19 cellular contexts compared by ENCODE assay signal in the genomic region with DNA sequence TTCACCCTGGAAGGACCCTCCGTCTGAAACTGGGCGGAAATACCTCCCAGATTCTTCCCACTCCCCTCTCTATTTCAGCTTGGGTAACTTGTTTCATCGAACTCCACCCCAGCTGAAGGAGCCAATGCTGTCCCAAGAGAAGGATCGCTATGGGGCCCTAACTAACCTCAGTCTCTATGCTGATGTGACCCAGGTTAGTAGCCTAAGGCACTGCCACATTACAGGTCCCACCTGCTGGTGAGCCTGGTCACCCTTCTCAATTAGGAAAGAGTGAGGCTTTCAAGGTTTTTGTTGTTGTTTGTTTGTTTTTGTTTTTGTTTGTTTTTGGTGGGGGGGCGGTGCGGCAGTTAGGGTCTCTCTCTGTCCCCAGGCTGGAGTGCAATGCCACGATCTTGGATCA.
"Had no signal": no experiment of that assay in that cellular context is flagged by ENCODE, and none has a peak within 500 bp of the region (broad histone marks: within the 10 kb centered on the region; RNA-seq: fewer than 3 reads in every experiment).

No MANE protein-coding gene starts in this region.

- H3K36me3 ChIP-seq: gastroesophageal sphincter, heart right ventricle, left lung, tibial artery, vagina had no signal

- DNase-seq: activated CD4-positive, alpha-beta T cell treated with anti-CD3 and anti-CD28 coated beads, Interleukin-2, amount 50 U/mL, for 4 hours; activated naive CD4-positive, alpha-beta T cell treated with anti-CD3 and anti-CD28 coated beads, Interleukin-2, amount 10 ng/mL, durations not matched to agents 7 days and 5 days; activated T-cell treated with anti-CD3 and anti-CD28 coated beads, Interleukin-2, amount 50 U/mL, for 24 hours; heart right ventricle; kidney; left lung; mammary epithelial cell; naive thymus-derived CD4-positive, alpha-beta T cell; nucleus accumbens; posterior cingulate gyrus; stimulated activated CD4-positive, alpha-beta T cell treated with anti-CD3 and anti-CD28 coated beads, Interleukin-15, amount 100 ng/mL, for 24 hours; stimulated activated CD4-positive, alpha-beta T cell treated with anti-CD3 and anti-CD28 coated beads, Interleukin-4, amount 100 ng/mL, for 1 hour; stimulated activated naive B cell treated with anti-CD40 and anti-IgM and Interleukin-4, amounts not matched to agents 10 μg/mL and 1 μg/mL and 100 μg/mL, for 72 hours; T-helper 9 cell; tibial artery had no signal

- H3K27me3 ChIP-seq: vagina had no signal

- H3K27ac ChIP-seq: gastroesophageal sphincter, heart right ventricle, left lung, skin epidermis, tibial artery, vagina had no signal

- ATAC-seq: activated CD4-positive, CD25-positive, alpha-beta regulatory T cell treated with anti-CD3 and anti-CD28 coated beads, Interleukin-2, amount 50 U/mL, for 24 hours; gastroesophageal sphincter; heart right ventricle; left lung; naive thymus-derived CD4-positive, alpha-beta T cell; stimulated activated naive B cell treated with anti-CD40 and anti-IgM and Interleukin-4, amounts not matched to agents 10 μg/mL and 1 μg/mL and 100 μg/mL, for 72 hours had no signal

- H3K4me3 ChIP-seq: gastroesophageal sphincter, heart right ventricle, left lung, skin epidermis, tibial artery, vagina had no signal

- H3K9me3 ChIP-seq: gastroesophageal sphincter, heart right ventricle, left lung, tibial artery, vagina had no signal

- H3K4me1 ChIP-seq: gastroesophageal sphincter, heart right ventricle, left lung, tibial artery, vagina had no signal
